In genomic region chr6:31639043-31639442, GRCh38 we compare ENCODE assay signal across 1 cellular context.
A peak's percentile ranks its signal among the peaks of the same experiment; 100 is the strongest.
TF ChIP-seq lines count a peak whose summit lies in the region.

No MANE protein-coding gene starts in this region.

TF ChIP-seq in GM12878, 131 proteins besides CTCF, POLR2A, EP300 and RAD21:
- TF ChIP-seq SP1 (IDR thresholded peaks at IDR 0.05; ENCODE audit: low read depth, low read length) (no peak), ZBED1 (IDR thresholded peaks at IDR 0.05; ENCODE audit: borderline replicate concordance) (0 out of 2 replicates have a peak, but pooled peaks have one; percentile 18), RUNX3 (IDR thresholded peaks at IDR 0.05; ENCODE audit: low read length) (no peak), ATF7 (IDR thresholded peaks at IDR 0.05; ENCODE audit: low read depth) (no peak), MXI1 (IDR thresholded peaks at IDR 0.05; ENCODE audit: low read depth, low read length) (no peak), E4F1 (IDR thresholded peaks at IDR 0.05; ENCODE audit: borderline replicate concordance, partially characterized antibody) (no peak), TCF7 (IDR thresholded peaks at IDR 0.05; ENCODE audit: borderline replicate concordance) (no peak), PML (IDR thresholded peaks at IDR 0.05; ENCODE audit: low read length) (peak; percentile 68; the same call in 1 of the 2 replicates), NFXL1 (IDR thresholded peaks at IDR 0.05; ENCODE audit: borderline replicate concordance) (no peak), SMAD1 (IDR thresholded peaks at IDR 0.05; ENCODE audit: low read depth, partially characterized antibody) (no peak), SREBF2 (IDR thresholded peaks at IDR 0.05; ENCODE audit: low read length) (no peak), KDM1A (IDR thresholded peaks at IDR 0.05; ENCODE audit: borderline replicate concordance) (no peak), FOXK2 (IDR thresholded peaks at IDR 0.05) (no peak), POU2F2 (IDR thresholded peaks at IDR 0.05; ENCODE audit: borderline replicate concordance, low read depth, low read length) (no peak), CREM (IDR thresholded peaks at IDR 0.05; ENCODE audit: low read depth) (no peak), ZZZ3 (IDR thresholded peaks at IDR 0.05; ENCODE audit: control insufficient read depth, insufficient read length, low read depth) (no peak), EZH2 (IDR thresholded peaks at IDR 0.05; ENCODE audit: borderline replicate concordance, control insufficient read depth, low read depth, low read length) (no peak), BACH1 (IDR thresholded peaks at IDR 0.05; ENCODE audit: borderline replicate concordance) (no peak), NR2C1 (IDR thresholded peaks at IDR 0.05) (no peak), CHD2 (IDR thresholded peaks at IDR 0.05; ENCODE audit: borderline replicate concordance, low read depth, low read length) (no peak), MEF2A (IDR thresholded peaks at IDR 0.05; ENCODE audit: insufficient read depth, low read depth, low read length) (no peak), NBN (IDR thresholded peaks at IDR 0.05) (no peak), SMAD5 (IDR thresholded peaks at IDR 0.05; ENCODE audit: low read depth) (0 out of 2 replicates have a peak, but pooled peaks have one; percentile 30)
- TF ChIP-seq, protein P1, sequence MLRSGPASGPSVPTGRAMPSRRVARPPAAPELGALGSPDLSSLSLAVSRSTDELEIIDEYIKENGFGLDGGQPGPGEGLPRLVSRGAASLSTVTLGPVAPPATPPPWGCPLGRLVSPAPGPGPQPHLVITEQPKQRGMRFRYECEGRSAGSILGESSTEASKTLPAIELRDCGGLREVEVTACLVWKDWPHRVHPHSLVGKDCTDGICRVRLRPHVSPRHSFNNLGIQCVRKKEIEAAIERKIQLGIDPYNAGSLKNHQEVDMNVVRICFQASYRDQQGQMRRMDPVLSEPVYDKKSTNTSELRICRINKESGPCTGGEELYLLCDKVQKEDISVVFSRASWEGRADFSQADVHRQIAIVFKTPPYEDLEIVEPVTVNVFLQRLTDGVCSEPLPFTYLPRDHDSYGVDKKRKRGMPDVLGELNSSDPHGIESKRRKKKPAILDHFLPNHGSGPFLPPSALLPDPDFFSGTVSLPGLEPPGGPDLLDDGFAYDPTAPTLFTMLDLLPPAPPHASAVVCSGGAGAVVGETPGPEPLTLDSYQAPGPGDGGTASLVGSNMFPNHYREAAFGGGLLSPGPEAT (IDR thresholded peaks at IDR 0.05; ENCODE audit: low read depth): no peak
- TF ChIP-seq, protein P2, sequence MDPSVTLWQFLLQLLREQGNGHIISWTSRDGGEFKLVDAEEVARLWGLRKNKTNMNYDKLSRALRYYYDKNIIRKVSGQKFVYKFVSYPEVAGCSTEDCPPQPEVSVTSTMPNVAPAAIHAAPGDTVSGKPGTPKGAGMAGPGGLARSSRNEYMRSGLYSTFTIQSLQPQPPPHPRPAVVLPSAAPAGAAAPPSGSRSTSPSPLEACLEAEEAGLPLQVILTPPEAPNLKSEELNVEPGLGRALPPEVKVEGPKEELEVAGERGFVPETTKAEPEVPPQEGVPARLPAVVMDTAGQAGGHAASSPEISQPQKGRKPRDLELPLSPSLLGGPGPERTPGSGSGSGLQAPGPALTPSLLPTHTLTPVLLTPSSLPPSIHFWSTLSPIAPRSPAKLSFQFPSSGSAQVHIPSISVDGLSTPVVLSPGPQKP (IDR thresholded peaks at IDR 0.05; ENCODE audit: low read depth, low read length): no peak
- TF ChIP-seq, protein P3, sequence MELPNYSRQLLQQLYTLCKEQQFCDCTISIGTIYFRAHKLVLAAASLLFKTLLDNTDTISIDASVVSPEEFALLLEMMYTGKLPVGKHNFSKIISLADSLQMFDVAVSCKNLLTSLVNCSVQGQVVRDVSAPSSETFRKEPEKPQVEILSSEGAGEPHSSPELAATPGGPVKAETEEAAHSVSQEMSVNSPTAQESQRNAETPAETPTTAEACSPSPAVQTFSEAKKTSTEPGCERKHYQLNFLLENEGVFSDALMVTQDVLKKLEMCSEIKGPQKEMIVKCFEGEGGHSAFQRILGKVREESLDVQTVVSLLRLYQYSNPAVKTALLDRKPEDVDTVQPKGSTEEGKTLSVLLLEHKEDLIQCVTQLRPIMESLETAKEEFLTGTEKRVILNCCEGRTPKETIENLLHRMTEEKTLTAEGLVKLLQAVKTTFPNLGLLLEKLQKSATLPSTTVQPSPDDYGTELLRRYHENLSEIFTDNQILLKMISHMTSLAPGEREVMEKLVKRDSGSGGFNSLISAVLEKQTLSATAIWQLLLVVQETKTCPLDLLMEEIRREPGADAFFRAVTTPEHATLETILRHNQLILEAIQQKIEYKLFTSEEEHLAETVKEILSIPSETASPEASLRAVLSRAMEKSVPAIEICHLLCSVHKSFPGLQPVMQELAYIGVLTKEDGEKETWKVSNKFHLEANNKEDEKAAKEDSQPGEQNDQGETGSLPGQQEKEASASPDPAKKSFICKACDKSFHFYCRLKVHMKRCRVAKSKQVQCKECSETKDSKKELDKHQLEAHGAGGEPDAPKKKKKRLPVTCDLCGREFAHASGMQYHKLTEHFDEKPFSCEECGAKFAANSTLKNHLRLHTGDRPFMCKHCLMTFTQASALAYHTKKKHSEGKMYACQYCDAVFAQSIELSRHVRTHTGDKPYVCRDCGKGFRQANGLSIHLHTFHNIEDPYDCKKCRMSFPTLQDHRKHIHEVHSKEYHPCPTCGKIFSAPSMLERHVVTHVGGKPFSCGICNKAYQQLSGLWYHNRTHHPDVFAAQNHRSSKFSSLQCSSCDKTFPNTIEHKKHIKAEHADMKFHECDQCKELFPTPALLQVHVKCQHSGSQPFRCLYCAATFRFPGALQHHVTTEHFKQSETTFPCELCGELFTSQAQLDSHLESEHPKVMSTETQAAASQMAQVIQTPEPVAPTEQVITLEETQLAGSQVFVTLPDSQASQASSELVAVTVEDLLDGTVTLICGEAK (IDR thresholded peaks at IDR 0.05; ENCODE audit: borderline replicate concordance): no peak
TF ChIP-seq in GM12878: peak in this region for 3.
